Comparison of ENCODE assay signal across 1 cellular context in the genomic region with DNA sequence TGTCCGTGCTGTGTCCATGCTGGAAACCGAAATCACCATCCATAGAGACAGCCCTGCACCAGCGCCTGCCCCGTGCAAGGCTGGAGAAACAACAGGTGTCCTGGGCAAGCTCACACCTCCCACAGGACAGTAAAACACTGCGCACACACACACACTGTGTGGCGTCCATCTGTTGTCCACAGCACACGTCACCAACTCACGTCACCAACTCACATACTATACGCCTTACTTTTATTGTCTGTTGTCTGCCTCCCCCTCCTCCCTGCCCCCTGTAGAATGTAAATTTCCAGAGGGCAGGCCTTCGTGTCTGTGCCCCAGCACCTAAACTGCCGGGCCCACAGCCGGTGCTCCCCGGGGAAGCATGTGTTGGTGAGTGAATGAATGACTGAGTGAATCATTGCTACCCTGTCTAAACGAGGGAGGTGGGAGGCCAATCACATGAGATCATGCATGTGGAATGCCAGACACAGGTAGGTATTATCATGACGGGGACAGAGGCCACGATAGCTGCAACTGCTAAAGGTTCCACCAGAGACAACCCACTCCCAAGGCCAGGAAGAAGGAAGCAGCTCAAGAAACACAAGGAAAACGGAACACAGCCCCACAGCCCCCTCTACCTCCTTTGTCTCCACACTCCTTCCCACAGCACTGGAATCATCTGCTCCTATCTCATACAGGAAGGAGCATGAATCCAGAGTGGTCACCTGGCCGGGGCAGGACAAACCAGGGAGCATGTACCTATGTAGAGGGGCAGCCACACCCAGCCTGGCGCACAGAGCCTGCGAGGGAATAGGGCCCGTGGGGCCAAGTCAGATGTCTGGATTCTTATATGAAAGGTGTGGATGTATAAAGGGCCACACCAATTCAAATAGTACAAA.
TF ChIP-seq lines count a peak whose summit lies in the region.

No MANE protein-coding gene starts in this region.

TF ChIP-seq in K562, 482 proteins besides CTCF, POLR2A, EP300 and RAD21:
- TF ChIP-seq ZNF24 (IDR thresholded peaks at IDR 0.05) (peak; percentile 73; the same call in 1 of the 2 replicates), TAF7 (tag; IDR thresholded peaks at IDR 0.05) (no peak)
